13 cellular contexts compared by ENCODE assay signal in the genomic region with DNA sequence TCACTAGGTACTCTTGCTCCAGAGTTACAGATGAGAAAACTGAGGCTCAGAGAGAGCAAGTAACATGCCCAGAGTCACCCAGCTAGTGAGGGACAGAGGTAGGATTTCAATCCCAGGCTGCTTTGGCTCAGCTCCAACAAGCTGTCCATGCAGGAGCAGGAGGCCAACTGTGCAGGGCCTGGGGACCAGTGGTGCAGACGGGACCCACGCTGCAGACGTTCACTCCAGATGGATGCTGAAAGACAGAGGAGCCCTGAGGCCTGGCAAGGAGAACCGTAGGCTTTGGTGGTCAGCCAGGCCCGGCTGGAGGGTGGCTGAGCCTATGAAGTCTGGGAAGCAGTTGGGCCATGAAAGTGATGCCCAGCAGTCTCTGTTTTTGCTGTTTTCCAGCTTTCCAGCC.
DNase-seq lines count a peak whose midpoint lies in the region; ATAC-seq, FAIRE-seq and TF ChIP-seq lines count a peak whose summit lies in the region.
"Had no signal": no experiment of that assay in that cellular context is flagged by ENCODE, and none has a peak within 500 bp of the region (broad histone marks: within the 10 kb centered on the region; RNA-seq: fewer than 3 reads in every experiment).

No MANE protein-coding gene starts in this region.

- no peak overlapping the region for H3K4me2 ChIP-seq in K562 (ENCODE audit: insufficient read depth, low read length)
- H3K4me2 ChIP-seq: neural progenitor cell had no signal

- TF ChIP-seq POLR2A in K562 (conservative IDR thresholded peaks at IDR 0.05) (no peak), sigmoid colon (IDR thresholded peaks at IDR 0.05) (no peak)

- no peaks in the 10 kb centered on the region for H3K36me3 Mint-ChIP-seq in WTC11
- H3K36me3 Mint-ChIP-seq: neural progenitor cell had no signal

- CTCF ChIA-PET in K562 (lab: Yijun Ruan, JAX; ENCODE audit: low intra/inter-chr PET ratio), result interaction anchor here (0.6 kb wide), 1 partner anchor 757 kb away, joined by 4 read pairs; no protein-coding TSS in a partner anchor
- CTCF ChIA-PET in WTC11 (lab: Charles Lee), result interaction anchor here (0.5 to 1.2 kb wide), 3 partner anchors 32 to 66 kb away, joined by 3 to 4 read pairs (median 3); no protein-coding TSS in a partner anchor

- H3K9me3 Mint-ChIP-seq in WTC11, result no peaks in the 10 kb centered on the region
- H3K9me3 Mint-ChIP-seq: neural progenitor cell had no signal

- TF ChIP-seq RAD21 in K562 (CRISPR knock-in tag; conservative IDR thresholded peaks at IDR 0.05 in 1 of 2, IDR thresholded peaks at IDR 0.05 in 1 of 2), result no peak

- in situ Hi-C loops in K562 (cut with MboI), result no loop called here

- POLR2A ChIA-PET in K562 (lab: Yijun Ruan, JAX) (interaction anchor here (0.7 to 2.1 kb wide), 3 partner anchors 10 to 60 kb away, joined by 3 to 7 read pairs (median 5); no protein-coding TSS in a partner anchor), WTC11 (lab: Charles Lee) (no interaction called here)

- no peaks in the 10 kb centered on the region for H3K79me2 ChIP-seq in K562 (ENCODE audit: control insufficient read depth, insufficient read depth, low read length)

- ATAC-seq in K562, result no peak
- ATAC-seq in HG02981 (IDR thresholded peaks at IDR 0.05; ENCODE audit: unreplicated experiment), result no peak
- ATAC-seq in WTC11, result no peak

- H3K27me3 Mint-ChIP-seq in WTC11 (ENCODE audit: low read depth), result no peaks in the 10 kb centered on the region

- intact Hi-C loops in K562 (cut with micrococcal nuclease), result no loop called here
- intact Hi-C loops in sigmoid colon (cut with DNase I), result no loop called here

- H3K27ac ChIP-seq in K562 (ENCODE audit: extremely low read depth, low read depth, low read length) (no peak overlapping the region), right atrium auricular region (peak overlapping the region; percentile 76 to 98), sigmoid colon (peak overlapping the region; percentile 72 to 83 (median 78))
- H3K27ac ChIP-seq: neural progenitor cell had no signal

- H3K36me3 ChIP-seq in K562 (ENCODE audit: control insufficient read depth, insufficient read depth, low read length) (no peaks in the 10 kb centered on the region), right atrium auricular region (no peaks in the 10 kb centered on the region), sigmoid colon (no peaks in the 10 kb centered on the region)
- H3K36me3 ChIP-seq: neural progenitor cell had no signal

- H3K4me1 ChIP-seq in K562 (replicated peaks in 1 of 2; ENCODE audit: control insufficient read depth in 2 of 2, insufficient read depth in 2 of 2, low read length in 2 of 2) (peaks cover 6 to 7% of the 10 kb centered on the region in 2 experiments; a peak in 3 of 5 replicates), right atrium auricular region (peaks cover 0 to 68% of the 10 kb centered on the region in 2 donors), sigmoid colon (peaks cover 0 to 66% (median 60%) of the 10 kb centered on the region in 4 donors)

- no peak for FAIRE-seq in K562 (lab: Jason Lieb, UNC)
- FAIRE-seq in GM19239 (lab: Jason Lieb, UNC), result no peak
- FAIRE-seq: GM18507 had no signal

- WGBS in K562 (ENCODE audit: insufficient coverage, low coverage, missing lambda C conversion rate), result 13% methylated on average over 5 of the region's 5 CpGs
- 84% methylated on average over 5 of the region's 5 CpGs for WGBS in sigmoid colon, 2 donors

- H3K4me3 ChIP-seq in K562, result no peak overlapping the region
- no peak overlapping the region for H3K4me3 ChIP-seq in right atrium auricular region
- H3K4me3 ChIP-seq in sigmoid colon, result no peak overlapping the region
- H3K4me3 ChIP-seq: neural progenitor cell had no signal

- TF ChIP-seq EP300 in K562 (IDR thresholded peaks at IDR 0.05; ENCODE audit: low read length) (no peak), sigmoid colon (IDR thresholded peaks at IDR 0.05) (no peak)

- H3K27me3 ChIP-seq in K562 (ENCODE audit: control insufficient read depth in 2 of 2, insufficient read depth in 2 of 2, low read length in 2 of 2) (peaks cover 11 to 36% of the 10 kb centered on the region in 2 experiments; a peak in 4 of 5 replicates), right atrium auricular region (no peaks in the 10 kb centered on the region), sigmoid colon (no peaks in the 10 kb centered on the region)
- H3K27me3 ChIP-seq: neural progenitor cell had no signal

- no TSS peak for BruUV-seq in K562 (replicated peaks; lab: Mats Ljungman, UMichigan)

- no peaks in the 10 kb centered on the region for H3K9me3 ChIP-seq in K562 (replicated peaks; ENCODE audit: control insufficient read depth, insufficient read depth, low read depth, low read length)
- no peaks in the 10 kb centered on the region for H3K9me3 ChIP-seq in right atrium auricular region
- no peaks in the 10 kb centered on the region for H3K9me3 ChIP-seq in sigmoid colon

- TF ChIP-seq CTCF in K562 (IDR thresholded peaks at IDR 0.05 in 2 of 3, conservative IDR thresholded peaks at IDR 0.05 in 1 of 3; ENCODE audit: insufficient read depth in 2 of 3, low read depth in 1 of 3, low read length in 3 of 3) (no peak), right atrium auricular region (IDR thresholded peaks at IDR 0.05) (no peak), sigmoid colon (IDR thresholded peaks at IDR 0.05) (no peak), WTC11 (IDR thresholded peaks at IDR 0.05) (no peak)

- H3K27ac Mint-ChIP-seq in WTC11, result no peak overlapping the region
- H3K27ac Mint-ChIP-seq: neural progenitor cell had no signal

- H3K9me1 ChIP-seq in K562 (ENCODE audit: control insufficient read depth, insufficient read depth, low read length), result no peaks in the 10 kb centered on the region

- DNase-seq in DMS 273 (lab: John Stamatoyannopoulos, UW; ENCODE audit: unreplicated experiment), result peak; percentile 85
- DNase-seq in K562 (ENCODE audit: extremely low read depth in 1 of 4, low spot score in 3 of 4), result no peak
- DNase-seq in right atrium auricular region (ENCODE audit: low spot score), result peak; percentile 66
- peak; percentile 80 for DNase-seq in sigmoid colon
- no peak for DNase-seq in GM19239 (ENCODE audit: insufficient read length, low spot score)
- DNase-seq in WTC11 (ENCODE audit: low spot score), result no peak
- no peak for DNase-seq in NCI-H748 (lab: John Stamatoyannopoulos, UW; ENCODE audit: unreplicated experiment)
- DNase-seq: activated CD8-positive, alpha-beta memory T cell treated with anti-CD3 and anti-CD28 coated beads, Interleukin-2, amount 50 U/mL, for 48 hours; NCI-H146; stimulated activated CD4-positive, alpha-beta T cell treated with anti-CD3 and anti-CD28 coated beads, Interleukin-4, amount 100 ng/mL, for 4 hours had no signal

- no peak overlapping the region for H3K4me3 Mint-ChIP-seq in WTC11
- H3K4me3 Mint-ChIP-seq: neural progenitor cell had no signal

- peaks cover 4% of the 10 kb centered on the region; the same call in 1 of the 2 replicates for H3K4me1 Mint-ChIP-seq in WTC11

- H4K20me1 ChIP-seq in K562 (replicated peaks; ENCODE audit: control insufficient read depth, insufficient read depth, low read length), result 0 out of 2 replicates have a peak, but pooled peaks cover 2% of the 10 kb centered on the region

- H3K9ac ChIP-seq in K562 (ENCODE audit: insufficient read depth in 1 of 2, low read depth in 2 of 2, low read length in 2 of 2), result peak overlapping the region in 1 of 2 experiments; percentile 29; a peak in 1 of 4 replicates
- H3K9ac ChIP-seq: neural progenitor cell had no signal

- no peak overlapping the region for H2AFZ ChIP-seq in K562 (ENCODE audit: low read depth, low read length)

TF ChIP-seq in K562, 482 proteins besides CTCF, POLR2A, EP300 and RAD21:
- TF ChIP-seq CREM (IDR thresholded peaks at IDR 0.05; ENCODE audit: low read depth) (no peak), JUND (IDR thresholded peaks at IDR 0.05; ENCODE audit: borderline replicate concordance, low read depth, low read length) (no peak), JUND (tag; IDR thresholded peaks at IDR 0.05; ENCODE audit: borderline replicate concordance, low read depth, low read length) (no peak), NFIC (IDR thresholded peaks at IDR 0.05) (peak; percentile 56), GATA2 (CRISPR knock-in tag; IDR thresholded peaks at IDR 0.05) (no peak)
TF ChIP-seq in K562: peak in this region for 1.

TF ChIP-seq in WTC11, 78 proteins besides CTCF, POLR2A, EP300 and RAD21:
- TF ChIP-seq ETV6 (CRISPR knock-in tag; IDR thresholded peaks at IDR 0.05), result no peak
- TF ChIP-seq MXD4 (CRISPR knock-in tag; IDR thresholded peaks at IDR 0.05; ENCODE audit: borderline replicate concordance), result no peak
- no peak for TF ChIP-seq FOXK1 (CRISPR knock-in tag; IDR thresholded peaks at IDR 0.05)
- no peak for TF ChIP-seq FOXP1 (CRISPR knock-in tag; IDR thresholded peaks at IDR 0.05; ENCODE audit: borderline replicate concordance)
- no peak for TF ChIP-seq GRHL2 (CRISPR knock-in tag; IDR thresholded peaks at IDR 0.05; ENCODE audit: insufficient replicate concordance, severe bottlenecking)
- TF ChIP-seq ERG (CRISPR knock-in tag; IDR thresholded peaks at IDR 0.05), result no peak
- no peak for TF ChIP-seq ZNF512 (CRISPR knock-in tag; IDR thresholded peaks at IDR 0.05; ENCODE audit: borderline replicate concordance)

Comparison
In these comparisons a context has a peak if more than half of its experiments do, and no peak if none do; other contexts are left out.
1. DNase-seq: peak in DMS 273 (single experiment), right atrium auricular region (single experiment) and sigmoid colon (single experiment); none in K562 (0 of 4), GM19239 (single experiment), WTC11 (single experiment) and NCI-H748 (single experiment).